Comparison of ENCODE assay signal across 31 cellular contexts in genomic region chr12:79364197-79364596, GRCh38.
"Had no signal": no experiment of that assay in that cellular context is flagged by ENCODE, and none has a peak within 500 bp of the region (broad histone marks: within the 10 kb centered on the region; RNA-seq: fewer than 3 reads in every experiment).

No MANE protein-coding gene starts in this region.

- H3K4me3 ChIP-seq: adrenal gland, coronary artery, esophagus muscularis mucosa, heart right ventricle, left lung, lower lobe of right lung, mucosa of descending colon, right atrium auricular region, smooth muscle cell, uterus had no signal

- H3K4me1 ChIP-seq: adrenal gland, esophagus muscularis mucosa, left lung, lower lobe of right lung, right atrium auricular region, uterus had no signal

- H3K27me3 ChIP-seq: adrenal gland, esophagus muscularis mucosa, heart right ventricle, left lung, right atrium auricular region, uterus had no signal

- H3K9me3 ChIP-seq: adrenal gland, esophagus muscularis mucosa, heart right ventricle, left lung, lower lobe of right lung, mucosa of descending colon, right atrium auricular region, uterus had no signal

- H3K36me3 ChIP-seq: adrenal gland, esophagus muscularis mucosa, heart right ventricle, left lung, lower lobe of right lung, right atrium auricular region, uterus had no signal

- DNase-seq: activated CD4-positive, alpha-beta T cell treated with anti-CD3 and anti-CD28 coated beads for 36 hours; activated CD4-positive, alpha-beta T cell treated with anti-CD3 and anti-CD28 coated beads, Interleukin-2, amount 50 U/mL, for 4 hours; activated CD4-positive, CD25-positive, alpha-beta regulatory T cell; activated CD8-positive, alpha-beta memory T cell treated with anti-CD3 and anti-CD28 coated beads for 24 hours; activated effector memory CD4-positive, alpha-beta T cell treated with anti-CD3 and anti-CD28 coated beads, Interleukin-2, amount 50 U/mL, for 16 hours; activated naive CD4-positive, alpha-beta T cell treated with anti-CD3 and anti-CD28 coated beads for 36 hours; activated naive CD8-positive, alpha-beta T cell treated with anti-CD3 and anti-CD28 coated beads for 36 hours; activated T-cell treated with anti-CD3 and anti-CD28 coated beads, Interleukin-2, amount 50 U/mL, for 1 hour; adrenal gland; aorta; foreskin keratinocyte; heart right ventricle; kidney glomerular epithelial cell; left lung; lower lobe of right lung; mesenchymal stem cell; mucosa of descending colon; stimulated activated CD4-positive, alpha-beta T cell treated with anti-CD3 and anti-CD28 coated beads, Interleukin-1b, Interleukin-23, amount 100 ng/mL, for 48 hours; stimulated activated CD4-positive, alpha-beta T cell treated with anti-CD3 and anti-CD28 coated beads, Interleukin-4, amount 100 ng/mL, for 4 hours; stimulated activated CD8-positive, alpha-beta memory T cell treated with anti-CD3 and anti-CD28 coated beads, Interleukin-4, amount 100 ng/mL, for 48 hours; stimulated activated naive CD8-positive, alpha-beta T cell treated with anti-CD3 and anti-CD28 coated beads, Interleukin-15, amount 100 ng/mL, for 72 hours; substantia nigra; T-helper 17 cell; T1000; uterus had no signal

- H3K4me2 ChIP-seq: smooth muscle cell had no signal

- ATAC-seq: activated CD4-positive, alpha-beta T cell treated with anti-CD3 and anti-CD28 coated beads for 36 hours; foreskin keratinocyte; heart right ventricle; left lung; lower lobe of right lung; mucosa of descending colon; natural killer cell treated with Interleukin-12 subunit alpha and Interleukin-12 subunit beta and Interleukin-15 and Interleukin-18, amount 100 ng/mL, for 72 hours; stimulated activated memory B cell treated with anti-CD40 and anti-IgM and Interleukin-4, amounts not matched to agents 10 μg/mL and 1 μg/mL and 100 μg/mL, for 72 hours; stimulated activated naive CD8-positive, alpha-beta T cell treated with anti-CD3 and anti-CD28 coated beads, Interleukin-15, amount 100 ng/mL, for 72 hours; T-helper 17 cell had no signal

- H3K27ac ChIP-seq: adrenal gland, coronary artery, esophagus muscularis mucosa, foreskin keratinocyte, heart right ventricle, left lung, lower lobe of right lung, right atrium auricular region, uterus had no signal
